20 cellular contexts compared by ENCODE assay signal in genomic region chr15:88839146-88839545, GRCh38. TPM values are rescaled to one million over a fixed set of nuclear protein-coding genes. Genes with fewer than 3 reads are reported as not detected.
DNase-seq lines count a peak whose midpoint lies in the region; ATAC-seq, FAIRE-seq and TF ChIP-seq lines count a peak whose summit lies in the region.
"Had no signal": no experiment of that assay in that cellular context is flagged by ENCODE, and none has a peak within 500 bp of the region (broad histone marks: within the 10 kb centered on the region; RNA-seq: fewer than 3 reads in every experiment).

No MANE protein-coding gene starts in this region.

- H3K4me2 ChIP-seq in HepG2 (ENCODE audit: low read depth, low read length): no peak overlapping the region
- H3K4me2 ChIP-seq: BLaER1 had no signal

- no TSS peak for BruUV-seq in HepG2 (replicated peaks; lab: Mats Ljungman, UMichigan)

- no peak for TF ChIP-seq RAD21 in HepG2 (CRISPR knock-in tag; IDR thresholded peaks at IDR 0.05)

- ATAC-seq in HepG2 (no peak), right lobe of liver (no peak)
- ATAC-seq: CD8-positive, alpha-beta T cell had no signal

- H3K27me3 ChIP-seq in HepG2 (ENCODE audit: control insufficient read depth in 1 of 2, insufficient read depth in 2 of 2, low read length in 2 of 2) (peaks cover 0 to 13% of the 10 kb centered on the region in 2 experiments; a peak in 3 of 5 replicates), right lobe of liver (no peaks in the 10 kb centered on the region)
- H3K27me3 ChIP-seq: BLaER1 had no signal

- H4K20me1 ChIP-seq in HepG2 (ENCODE audit: insufficient read depth, low read length): no peaks in the 10 kb centered on the region
- H4K20me1 ChIP-seq: BLaER1 had no signal

- POLR2A ChIA-PET in HepG2 (lab: Yijun Ruan, JAX): no interaction called here

- intact Hi-C loops in HepG2 (cut with micrococcal nuclease; ENCODE audit: unreplicated experiment) (loop anchor here (10.0 kb wide), 1 partner anchor 214 kb away; the partner anchor contains the start of gene AEN), right lobe of liver (cut with DNase I) (no loop called here)

- no CpG with 5 or more reads among the region's 3 CpGs for WGBS in HepG2 (ENCODE audit: low lambda C conversion rate)
- 80% methylated on average over 1 of the region's 3 CpGs for WGBS in right lobe of liver (ENCODE audit: insufficient coverage, low coverage, low lambda C conversion rate, missing lambda C conversion rate)

- no peaks in the 10 kb centered on the region for H3K79me2 ChIP-seq in HepG2 (ENCODE audit: insufficient read depth, low read length)

- H3K27ac ChIP-seq in HepG2 (ENCODE audit: extremely low read length, insufficient read depth, low read length) (no peak overlapping the region), right lobe of liver (no peak overlapping the region)
- H3K27ac ChIP-seq: 22Rv1, BLaER1, C4-2B had no signal

- H3K36me3 ChIP-seq in HepG2 (replicated peaks in 1 of 2; ENCODE audit: control insufficient read depth in 1 of 2, insufficient read depth in 2 of 2, low read length in 2 of 2) (no peaks in the 10 kb centered on the region), right lobe of liver (no peaks in the 10 kb centered on the region)
- H3K36me3 ChIP-seq: BLaER1 had no signal

- H3K9ac ChIP-seq in HepG2 (ENCODE audit: insufficient read depth, low read depth, low read length): no peak overlapping the region
- H3K9ac ChIP-seq: BLaER1 had no signal

- FAIRE-seq in HepG2 (lab: Jason Lieb, UNC): no peak
- FAIRE-seq in urothelium cell line (lab: Jason Lieb, UNC): peak; percentile 56
- FAIRE-seq in frontal cortex (lab: Jason Lieb, UNC): no peak
- FAIRE-seq: A204.1, G401.6, GM12892 had no signal

- in situ Hi-C loops in HepG2 (cut with HindIII; ENCODE audit: extremely low pct_ligation_motif_present, low pct_unique_long_range_greater_than_20kb): loop anchor here (10.0 kb wide), 1 partner anchor 364 kb away; no protein-coding TSS in a partner anchor

- TF ChIP-seq POLR2A in HepG2 (IDR thresholded peaks at IDR 0.05; ENCODE audit: insufficient read depth in 1 of 2, low read depth in 2 of 2, low read length in 2 of 2) (no peak), right lobe of liver (IDR thresholded peaks at IDR 0.05) (no peak)

- H2AFZ ChIP-seq in HepG2 (ENCODE audit: low read length): no peak overlapping the region

- no peak overlapping the region for H3K4me3 ChIP-seq in HepG2 (replicated peaks in 1 of 3; ENCODE audit: insufficient read depth in 1 of 3, low read depth in 2 of 3, low read length in 3 of 3)
- H3K4me3 ChIP-seq in right lobe of liver: no peak overlapping the region
- H3K4me3 ChIP-seq in fibroblast of mammary gland (ENCODE audit: control insufficient read depth, low read depth, low read length): no peak overlapping the region
- H3K4me3 ChIP-seq: BLaER1 had no signal

- CTCF ChIA-PET in HepG2 (lab: Yijun Ruan, JAX; ENCODE audit: low intra/inter-chr PET ratio, low total read pairs): no interaction called here

- no peaks in the 10 kb centered on the region for H3K4me1 ChIP-seq in HepG2 (ENCODE audit: insufficient read depth, low read length)
- no peaks in the 10 kb centered on the region for H3K4me1 ChIP-seq in right lobe of liver
- H3K4me1 ChIP-seq: Caco-2 had no signal

- TF ChIP-seq CTCF in HepG2 (CRISPR knock-in tag; IDR thresholded peaks at IDR 0.05): no peak
- no peak for TF ChIP-seq CTCF in right lobe of liver (IDR thresholded peaks at IDR 0.05)
- TF ChIP-seq CTCF in fibroblast of mammary gland (conservative IDR thresholded peaks at IDR 0.05; ENCODE audit: control insufficient read depth, insufficient read depth, low read depth, low read length): no peak

- DNase-seq in HepG2 (ENCODE audit: low spot score) (no peak), right lobe of liver (no peak), fibroblast of mammary gland (ENCODE audit: low read depth) (peak; percentile 1), urothelium cell line (ENCODE audit: low spot score) (no peak), frontal cortex (ENCODE audit: low spot score in 2 of 2) (no peak), NCI-H2029 (lab: John Stamatoyannopoulos, UW) (no peak)
- DNase-seq: Caco-2; CD4-positive, CD25-positive, alpha-beta regulatory T cell; CD8-positive, alpha-beta T cell; DMS153; DND-41; GOT3; HCEC 1CT had no signal

- no peak for TF ChIP-seq EP300 in HepG2 (IDR thresholded peaks at IDR 0.05; ENCODE audit: low read depth in 2 of 2, low read length in 2 of 2)
- TF ChIP-seq EP300 in HepG2 (CRISPR knock-in tag; IDR thresholded peaks at IDR 0.05; ENCODE audit: borderline replicate concordance): no peak

- no peaks in the 10 kb centered on the region for H3K9me3 ChIP-seq in HepG2 (ENCODE audit: low read length)
- no peaks in the 10 kb centered on the region for H3K9me3 ChIP-seq in right lobe of liver
- H3K9me3 ChIP-seq: BLaER1, Caco-2 had no signal

TF ChIP-seq in HepG2, 621 proteins besides CTCF, POLR2A, EP300 and RAD21:
- TF ChIP-seq ZNF678 (CRISPR knock-in tag; IDR thresholded peaks at IDR 0.05) (no peak), ZNF230 (CRISPR knock-in tag; IDR thresholded peaks at IDR 0.05) (no peak), ZNF629 (CRISPR knock-in tag; conservative IDR thresholded peaks at IDR 0.05) (peak; percentile 73)
TF ChIP-seq in HepG2: peak in this region for 1.

RNA-seq across cellular contexts. Expression of gene ACAN, which starts 35.9 kb away (rescaled TPM):
- total RNA-seq in HepG2 (2016; rRNA removed; fragmentation: Illumina TruSeq; extraction: Trizol) (not detected in 2 replicates), right lobe of liver (under 1 TPM in 1 of 6 experiments, not detected in 5; 0.07 TPM), frontal cortex (0.41 TPM)
- total RNA-seq in HepG2 (2016; cell fraction: cytosol; rRNA removed; fragmentation: Illumina TruSeq; extraction: Trizol; ENCODE audit: low read depth): not detected in 2 replicates
- total RNA-seq in HepG2 (2016; cell fraction: insoluble cytoplasmic fraction; rRNA removed; fragmentation: Illumina TruSeq; extraction: Trizol): not detected in 2 replicates
- not detected in 2 replicates for total RNA-seq in HepG2 (2016; cell fraction: membrane; rRNA removed; fragmentation: Illumina TruSeq; extraction: Trizol)
- total RNA-seq in HepG2 (2016; cell fraction: nucleus; rRNA removed; fragmentation: Illumina TruSeq; extraction: Trizol): not detected in 2 replicates
- polyA plus RNA-seq in HepG2 (2011; rRNA removed): not detected in 2 replicates
- polyA plus RNA-seq in HepG2 (2011; cell fraction: cytosol; rRNA removed): not detected in 2 replicates
- not detected in 2 replicates for polyA plus RNA-seq in HepG2 (2011; cell fraction: nucleus; rRNA removed)
- not detected in 2 replicates for polyA plus RNA-seq in HepG2 (2012)
- not detected in 2 replicates for polyA plus RNA-seq in HepG2 (2016; cell fraction: cytosol; fragmentation: Illumina TruSeq; extraction: Trizol; ENCODE audit: low read depth)
- polyA plus RNA-seq in HepG2 (2016; cell fraction: insoluble cytoplasmic fraction; fragmentation: Illumina TruSeq; extraction: Trizol; ENCODE audit: low read depth): not detected in 2 replicates
- not detected in 2 replicates for polyA plus RNA-seq in HepG2 (2016; cell fraction: membrane; fragmentation: Illumina TruSeq; extraction: Trizol; ENCODE audit: low read depth)
- not detected in 2 replicates for polyA plus RNA-seq in HepG2 (2016; cell fraction: nucleus; fragmentation: Illumina TruSeq; extraction: Trizol; ENCODE audit: insufficient read depth, low read depth)
- not detected in 2 replicates for polyA minus RNA-seq in HepG2 (2011; rRNA and poly(A)+ RNA removed; ENCODE audit: low replicate concordance)
- polyA minus RNA-seq in HepG2 (2011; cell fraction: cytosol; rRNA and poly(A)+ RNA removed): not detected in 2 replicates
- not detected in 2 replicates for polyA minus RNA-seq in HepG2 (2011; cell fraction: nucleus; rRNA and poly(A)+ RNA removed)
- total RNA-seq: B cell; Caco-2; CD4-positive, CD25-positive, alpha-beta regulatory T cell; CD8-positive, alpha-beta T cell had no signal

RNA-seq across cellular contexts. Expression of gene HAPLN3, which starts 56.2 kb away (rescaled TPM):
- total RNA-seq in HepG2 (2016; rRNA removed; fragmentation: Illumina TruSeq; extraction: Trizol): not detected in 2 replicates
- total RNA-seq in HepG2 (2016; cell fraction: cytosol; rRNA removed; fragmentation: Illumina TruSeq; extraction: Trizol; ENCODE audit: low read depth): not detected in 2 replicates
- total RNA-seq in HepG2 (2016; cell fraction: insoluble cytoplasmic fraction; rRNA removed; fragmentation: Illumina TruSeq; extraction: Trizol): 0.04 TPM in 1 of 2 replicates, not detected in the other
- total RNA-seq in HepG2 (2016; cell fraction: membrane; rRNA removed; fragmentation: Illumina TruSeq; extraction: Trizol): not detected in 2 replicates
- not detected in 2 replicates for total RNA-seq in HepG2 (2016; cell fraction: nucleus; rRNA removed; fragmentation: Illumina TruSeq; extraction: Trizol)
- polyA plus RNA-seq in HepG2 (2011; rRNA removed): 0.07 and 0.09 TPM in 2 replicates
- polyA plus RNA-seq in HepG2 (2011; cell fraction: cytosol; rRNA removed): 0.13 TPM in 1 of 2 replicates, not detected in the other
- polyA plus RNA-seq in HepG2 (2011; cell fraction: nucleus; rRNA removed): 0.14 and 0.19 TPM in 2 replicates
- 0.05 TPM in 1 of 2 replicates, not detected in the other for polyA plus RNA-seq in HepG2 (2012)
- not detected in 2 replicates for polyA plus RNA-seq in HepG2 (2016; cell fraction: cytosol; fragmentation: Illumina TruSeq; extraction: Trizol; ENCODE audit: low read depth)
- polyA plus RNA-seq in HepG2 (2016; cell fraction: insoluble cytoplasmic fraction; fragmentation: Illumina TruSeq; extraction: Trizol; ENCODE audit: low read depth): not detected in 2 replicates
- not detected in 2 replicates for polyA plus RNA-seq in HepG2 (2016; cell fraction: membrane; fragmentation: Illumina TruSeq; extraction: Trizol; ENCODE audit: low read depth)
- polyA plus RNA-seq in HepG2 (2016; cell fraction: nucleus; fragmentation: Illumina TruSeq; extraction: Trizol; ENCODE audit: insufficient read depth, low read depth): not detected in 2 replicates
- 0.06 TPM in 1 of 2 replicates, not detected in the other for polyA minus RNA-seq in HepG2 (2011; rRNA and poly(A)+ RNA removed; ENCODE audit: low replicate concordance)
- polyA minus RNA-seq in HepG2 (2011; cell fraction: cytosol; rRNA and poly(A)+ RNA removed): not detected in 2 replicates
- polyA minus RNA-seq in HepG2 (2011; cell fraction: nucleus; rRNA and poly(A)+ RNA removed): not detected in 2 replicates
- total RNA-seq in right lobe of liver: 1 to 10 TPM in 1 of 6 experiments, under 1 TPM in 4, not detected in 1; 0.12 to 1.2 (median 0.25) TPM
- total RNA-seq in frontal cortex: 4.1 TPM
